Comparison of ENCODE assay signal across 20 cellular contexts in genomic region chr11:94586978-94587377, GRCh38. TPM values are rescaled to one million over a fixed set of nuclear protein-coding genes. Genes with fewer than 3 reads are reported as not detected.
DNase-seq lines count a peak whose midpoint lies in the region; ATAC-seq and TF ChIP-seq lines count a peak whose summit lies in the region.
"Had no signal": no experiment of that assay in that cellular context is flagged by ENCODE, and none has a peak within 500 bp of the region (broad histone marks: within the 10 kb centered on the region; RNA-seq: fewer than 3 reads in every experiment).

No MANE protein-coding gene starts in this region.

- no peaks in the 10 kb centered on the region for H3K9me3 ChIP-seq in WERI-Rb-1 (ENCODE audit: severe bottlenecking)

- intact Hi-C loops in Calu3 (cut with micrococcal nuclease; ENCODE audit: unreplicated experiment): loop anchor here (5.0 kb wide), 1 partner anchor 40 kb away; no protein-coding TSS in a partner anchor

- no TSS peak for BruUV-seq in Calu3 (replicated peaks; lab: Mats Ljungman, UMichigan)

- H3K36me3 ChIP-seq in WERI-Rb-1: no peaks in the 10 kb centered on the region

- no peak overlapping the region for H3K4me3 ChIP-seq in WERI-Rb-1 (ENCODE audit: low read depth, low read length)
- H3K4me3 ChIP-seq: SK-N-MC had no signal

- peak overlapping the region; percentile 39; the same call in 1 of the 2 replicates for H3K27ac ChIP-seq in WERI-Rb-1
- H3K27ac ChIP-seq: RWPE1, SK-N-MC had no signal

- peaks cover 76% of the 10 kb centered on the region for H3K4me1 Mint-ChIP-seq in Calu3 (ENCODE audit: low read depth, unreplicated experiment)

- no peak for ATAC-seq in GM19328 (IDR thresholded peaks at IDR 0.05; ENCODE audit: unreplicated experiment)
- ATAC-seq: CD8-positive, alpha-beta T cell had no signal

- no peak for TF ChIP-seq CTCF in Calu3 (IDR thresholded peaks at IDR 0.05; ENCODE audit: unreplicated experiment)
- TF ChIP-seq CTCF in WERI-Rb-1 (IDR thresholded peaks at IDR 0.05; ENCODE audit: low read depth, low read length): no peak

- no peaks in the 10 kb centered on the region for H3K27me3 Mint-ChIP-seq in Calu3 (ENCODE audit: unreplicated experiment)

- peaks cover 15% of the 10 kb centered on the region for H3K36me3 Mint-ChIP-seq in Calu3 (ENCODE audit: insufficient read depth, unreplicated experiment)
- H3K36me3 Mint-ChIP-seq: CD8-positive, alpha-beta T cell had no signal

- no peaks in the 10 kb centered on the region for H3K27me3 ChIP-seq in WERI-Rb-1 (ENCODE audit: insufficient read depth, low read depth, severe bottlenecking)

- no peak overlapping the region for H3K4me3 Mint-ChIP-seq in Calu3 (ENCODE audit: low read depth, unreplicated experiment)
- H3K4me3 Mint-ChIP-seq: CD8-positive, alpha-beta T cell had no signal

- CTCF ChIA-PET in Calu3 (lab: Charles Lee): interaction anchor here (0.8 to 1.5 kb wide), 5 partner anchors 15 to 154 kb away, joined by 3 read pairs; no protein-coding TSS in a partner anchor

- H3K27ac Mint-ChIP-seq in Calu3 (ENCODE audit: unreplicated experiment): peak overlapping the region; percentile 16
- H3K27ac Mint-ChIP-seq: CD8-positive, alpha-beta T cell had no signal

- DNase-seq in Calu3 (peak; percentile 10), WERI-Rb-1 (no peak), islet precursor cell (peak; percentile 71), pons (ENCODE audit: low spot score) (peak; percentile 67), DMS79 (lab: John Stamatoyannopoulos, UW) (no peak), cortex of kidney (lab: John Stamatoyannopoulos, UW) (no peak)
- DNase-seq: AML-193; C1 segment of cervical spinal cord; CD8-positive, alpha-beta T cell; KG1; NCI-H1092 treated with DMSO at 0.1 percent for 48 hours; NCI-H1436 treated with DMSO at 0.1 percent for 48 hours; NCI-H1930; NCI-H226; NCI-H510A treated with DMSO at 0.1 percent for 48 hours; NCI-H748 treated with DMSO at 0.1 percent for 48 hours; SHP77 treated with DMSO at 0.1 percent for 48 hours had no signal

- H3K9me3 Mint-ChIP-seq in Calu3 (ENCODE audit: low read depth, unreplicated experiment): no peaks in the 10 kb centered on the region
- H3K9me3 Mint-ChIP-seq: CD8-positive, alpha-beta T cell had no signal

RNA-seq across cellular contexts. Expression of gene PIWIL4, which starts 19.8 kb away (rescaled TPM):
- total RNA-seq in Calu3 (2022): 7.7 and 9.9 TPM in 2 replicates

RNA-seq across cellular contexts. Expression of gene FUT4, which starts 43.3 kb away (rescaled TPM):
- 28.6 and 32.9 TPM in 2 replicates for total RNA-seq in Calu3 (2022)

Comparison
In these comparisons a context has a peak if more than half of its experiments do, and no peak if none do; other contexts are left out.
1. DNase-seq: peak in Calu3 (single experiment), islet precursor cell (single experiment) and pons (single experiment); none in WERI-Rb-1 (single experiment), DMS79 (single experiment) and cortex of kidney (single experiment).